ENCODE assay signal across 11 cellular contexts in the genomic region with DNA sequence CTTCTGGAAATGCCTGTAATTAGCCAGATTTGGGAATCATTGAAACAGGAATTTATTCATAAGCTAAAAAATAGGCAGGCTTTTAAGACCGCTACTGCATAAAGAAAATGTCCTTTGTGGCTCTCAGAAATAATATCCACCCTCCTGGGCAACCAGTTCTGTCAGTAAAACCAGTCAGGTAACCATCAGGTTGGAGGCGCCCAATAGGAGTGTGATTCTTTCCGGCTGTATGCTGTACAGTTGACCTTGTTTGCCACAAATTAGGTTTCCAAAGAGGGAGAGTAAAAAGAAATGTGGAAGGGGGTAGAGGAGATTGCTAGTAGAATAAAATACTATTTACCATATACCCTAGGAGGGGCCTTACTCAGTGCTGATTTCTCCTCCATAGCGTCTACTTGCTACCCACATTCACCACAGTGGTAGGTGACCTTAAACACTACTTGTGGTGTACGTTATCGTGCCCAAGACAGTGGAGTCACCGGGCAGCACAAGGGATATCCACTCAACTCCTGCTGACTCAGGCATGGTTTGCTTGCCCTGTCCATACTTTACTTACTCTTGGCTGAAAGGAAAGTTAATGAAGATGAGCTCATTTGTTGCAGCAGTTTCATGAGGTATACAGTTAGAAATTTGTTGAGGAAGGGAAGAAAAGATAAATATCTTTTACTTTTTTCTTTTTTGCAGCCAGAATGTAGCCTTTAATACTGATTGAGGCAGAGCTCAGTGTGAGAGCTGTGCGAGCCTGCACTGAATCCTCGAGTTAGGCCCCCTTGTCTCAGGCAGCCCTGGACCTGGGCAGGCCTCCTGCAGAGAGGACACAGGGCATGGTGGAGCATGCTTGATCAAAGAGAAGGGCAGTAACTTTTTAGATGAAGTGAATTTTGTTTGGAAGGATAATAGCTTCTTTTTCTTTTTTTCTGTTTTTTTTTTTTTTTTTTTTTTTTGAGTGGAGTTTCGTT.
DNase-seq lines count a peak whose midpoint lies in the region; ATAC-seq and TF ChIP-seq lines count a peak whose summit lies in the region.
"Had no signal": no experiment of that assay in that cellular context is flagged by ENCODE, and none has a peak within 500 bp of the region (broad histone marks: within the 10 kb centered on the region; RNA-seq: fewer than 3 reads in every experiment).

No MANE protein-coding gene starts in this region.

- H2AK5ac ChIP-seq in mesenchymal stem cell (ENCODE audit: low read length, severe bottlenecking), result no peak overlapping the region

- H3K9ac ChIP-seq in mesenchymal stem cell (ENCODE audit: low read length), result peak overlapping the region; percentile 73

- H3K4me2 ChIP-seq in mesenchymal stem cell (ENCODE audit: low read length, poor library complexity, severe bottlenecking), result no peak overlapping the region

- peak overlapping the region; percentile 30 for H3K27ac ChIP-seq in mesenchymal stem cell (ENCODE audit: low read length, poor library complexity, severe bottlenecking)
- no peak overlapping the region for H3K27ac ChIP-seq in stomach
- H3K27ac ChIP-seq: RWPE1 had no signal

- H3K9me3 ChIP-seq in mesenchymal stem cell (ENCODE audit: control insufficient read depth, low read length) (no peaks in the 10 kb centered on the region), stomach (no peaks in the 10 kb centered on the region)

- no peak overlapping the region for H3K18ac ChIP-seq in mesenchymal stem cell (ENCODE audit: low read depth in 1 of 2, low read length in 2 of 2)

- H3K79me1 ChIP-seq in mesenchymal stem cell (replicated peaks; ENCODE audit: low read length, poor library complexity, severe bottlenecking), result peaks cover 27% of the 10 kb centered on the region

- TF ChIP-seq EP300 in stomach (IDR thresholded peaks at IDR 0.05), result no peak

- H2AFZ ChIP-seq in mesenchymal stem cell (ENCODE audit: low read depth, low read length), result no peak overlapping the region

- WGBS in mesenchymal stem cell, result 83% methylated on average over 8 of the region's 10 CpGs
- WGBS in stomach, 5 donors, result 70 to 81% (median 77%) methylated on average over 7 to 10 of the region's 10 CpGs

- no peak for TF ChIP-seq POLR2A in stomach (IDR thresholded peaks at IDR 0.05)

- H4K91ac ChIP-seq in mesenchymal stem cell (ENCODE audit: low read length), result no peak overlapping the region

- H2BK12ac ChIP-seq in mesenchymal stem cell (ENCODE audit: low read length in 2 of 2), result no peak overlapping the region

- peaks cover 2% of the 10 kb centered on the region for H3K4me1 ChIP-seq in mesenchymal stem cell (ENCODE audit: control insufficient read depth, insufficient read depth, low read depth, low read length)
- H3K4me1 ChIP-seq in stomach, result peaks cover 0 to 33% (median 10%) of the 10 kb centered on the region in 4 donors

- no peak overlapping the region for H2BK120ac ChIP-seq in mesenchymal stem cell (ENCODE audit: low read depth, low read length)

- H3K4me3 ChIP-seq in astrocyte of the spinal cord (ENCODE audit: low read depth, low read length) (no peak overlapping the region), mesenchymal stem cell (ENCODE audit: insufficient read depth in 1 of 2, low read depth in 1 of 2, low read length in 2 of 2) (no peak overlapping the region), stomach (no peak overlapping the region)

- H3K27me3 ChIP-seq in mesenchymal stem cell (ENCODE audit: control insufficient read depth in 1 of 2, insufficient read depth in 1 of 2, low read length in 2 of 2), result no peaks in the 10 kb centered on the region
- H3K27me3 ChIP-seq in stomach, result no peaks in the 10 kb centered on the region

- H3K23ac ChIP-seq in mesenchymal stem cell (ENCODE audit: low read length in 2 of 2), result no peak overlapping the region

- in situ Hi-C loops in astrocyte of the spinal cord (cut with HindIII; ENCODE audit: low sequenced_read_pairs), result no loop called here

- no peak overlapping the region for H3K14ac ChIP-seq in mesenchymal stem cell (ENCODE audit: low read length in 2 of 2)

- intact Hi-C loops in left ventricle myocardium superior (cut with micrococcal nuclease), result no loop called here
- intact Hi-C loops in Right ventricle myocardium inferior (cut with DNase I), result no loop called here
- intact Hi-C loops in stomach (cut with DNase I; ENCODE audit: low total_unique reads), result no loop called here

- no peak overlapping the region for H3K4ac ChIP-seq in mesenchymal stem cell (ENCODE audit: low read depth in 1 of 2, low read length in 2 of 2)

- no peak overlapping the region for H2BK15ac ChIP-seq in mesenchymal stem cell (ENCODE audit: low read depth, poor library complexity, severe bottlenecking)

- H3K36me3 ChIP-seq in mesenchymal stem cell (ENCODE audit: control insufficient read depth in 1 of 2, insufficient read depth in 2 of 2, low read depth in 1 of 2, low read length in 2 of 2) (peaks cover 0 to 4% of the 10 kb centered on the region in 2 experiments), stomach (peaks cover 0 to 7% (median 6%) of the 10 kb centered on the region in 4 donors)

- DNase-seq in left ventricle myocardium superior (no peak), Right ventricle myocardium inferior (ENCODE audit: missing footprints) (no peak), astrocyte of the spinal cord (ENCODE audit: low read depth, low spot score) (peak; percentile 82), mesenchymal stem cell (peak; percentile 69), UCSD-AML1 (lab: John Stamatoyannopoulos, UW; ENCODE audit: unreplicated experiment) (no peak), stomach (no peak), NCI-H1417 (lab: John Stamatoyannopoulos, UW) (no peak)
- DNase-seq in stimulated activated CD4-positive, alpha-beta T cell treated with anti-CD3 and anti-CD28 coated beads, Interleukin-2, amount 100 ng/mL, for 48 hours, result no peak
- DNase-seq: central memory CD4-positive, alpha-beta T cell; NCI-H1048 had no signal

- TF ChIP-seq CTCF in astrocyte of the spinal cord (IDR thresholded peaks at IDR 0.05; ENCODE audit: low read depth, low read length) (no peak), stomach (IDR thresholded peaks at IDR 0.05) (no peak)

- ATAC-seq in left ventricle myocardium superior, result peak; percentile 48
- no peak for ATAC-seq in Right ventricle myocardium inferior

- H4K8ac ChIP-seq in mesenchymal stem cell (ENCODE audit: low read length), result no peak overlapping the region

- no peak overlapping the region for H2BK5ac ChIP-seq in mesenchymal stem cell (ENCODE audit: low read depth, low read length, poor library complexity, severe bottlenecking)

Comparison
In these comparisons a context has a peak if more than half of its experiments do, and no peak if none do; other contexts are left out.
1. DNase-seq: peak in astrocyte of the spinal cord (single experiment) and mesenchymal stem cell (single experiment); none in left ventricle myocardium superior (single experiment), Right ventricle myocardium inferior (single experiment), UCSD-AML1 (single experiment), stimulated activated CD4-positive, alpha-beta T cell treated with anti-CD3 and anti-CD28 coated beads, Interleukin-2, amount 100 ng/mL, for 48 hours (0 of 2), stomach (single experiment) and NCI-H1417 (0 of 3).